ENCODE assay signal across 18 cellular contexts in the genomic region with DNA sequence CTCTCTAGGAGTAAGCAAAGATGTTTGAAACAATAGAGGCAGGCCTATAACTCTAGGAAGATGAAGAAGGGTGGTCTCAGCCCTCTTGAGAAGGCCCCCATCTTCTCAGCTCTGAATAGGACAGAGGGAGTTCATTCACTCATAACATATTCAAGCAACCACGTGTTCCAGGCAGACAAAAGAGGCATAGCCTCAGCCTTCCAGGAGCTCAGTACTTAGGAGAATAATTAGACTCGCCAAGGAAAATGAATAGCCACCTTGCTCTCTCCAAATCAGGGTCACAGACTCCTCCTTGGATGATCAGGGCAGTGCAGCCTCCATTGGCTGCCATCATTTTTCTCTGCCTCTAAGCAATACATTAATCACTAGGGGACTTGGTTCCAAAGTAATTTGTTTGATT. TPM values are rescaled to one million over a fixed set of nuclear protein-coding genes. Genes with fewer than 3 reads are reported as not detected.
"Had no signal": no experiment of that assay in that cellular context is flagged by ENCODE, and none has a peak within 500 bp of the region (broad histone marks: within the 10 kb centered on the region; RNA-seq: fewer than 3 reads in every experiment).

No MANE protein-coding gene starts in this region.

- FAIRE-seq: TTC549 had no signal

- H3K9me3 ChIP-seq: adrenal gland, right lobe of liver had no signal

- H3K4me2 ChIP-seq: hepatocyte had no signal

- DNase-seq: activated CD4-positive, alpha-beta T cell treated with anti-CD3 and anti-CD28 coated beads, Interleukin-2, amount 50 U/mL, for 1 hour; activated CD4-positive, CD25-positive, alpha-beta regulatory T cell; activated naive CD4-positive, alpha-beta T cell treated with anti-CD3 and anti-CD28 coated beads, Interleukin-2, amount 50 U/mL, for 16 hours; adrenal gland; brain microvascular endothelial cell; erythroblast; left ventricle myocardium superior; mesendoderm; right lobe of liver; stimulated activated naive CD4-positive, alpha-beta T cell treated with Interleukin-2 at 50 U/mL for 16 hours; T-helper 2 cell had no signal

- H3K79me2 ChIP-seq: hepatocyte had no signal

- H3K27ac ChIP-seq: adrenal gland, brain microvascular endothelial cell, hepatocyte, right lobe of liver had no signal

- H3K27ac Mint-ChIP-seq: dendritic cell treated with granulocyte-macrophage colony-stimulating factor and Interleukin-4, amounts not matched to agents 40 ng/mL and 50 ng/mL, for 4 days; type B pancreatic cell had no signal

- ATAC-seq: left ventricle myocardium superior had no signal

- H3K36me3 ChIP-seq: adrenal gland, brain microvascular endothelial cell had no signal

- H3K4me3 Mint-ChIP-seq: dendritic cell treated with granulocyte-macrophage colony-stimulating factor and Interleukin-4, amounts not matched to agents 40 ng/mL and 50 ng/mL, for 4 days; type B pancreatic cell had no signal

- H3K27me3 ChIP-seq: adrenal gland, brain microvascular endothelial cell, hepatocyte, right lobe of liver had no signal

- H3K4me1 ChIP-seq: adrenal gland, right lobe of liver had no signal

- H3K27me3 Mint-ChIP-seq: dendritic cell treated with granulocyte-macrophage colony-stimulating factor and Interleukin-4, amounts not matched to agents 40 ng/mL and 50 ng/mL, for 4 days; type B pancreatic cell had no signal

- H3K4me3 ChIP-seq: adrenal gland, hepatocyte, right lobe of liver had no signal

- H2AFZ ChIP-seq: hepatocyte had no signal

RNA-seq across cellular contexts. Expression of a gene that starts 52.7 kb away (rescaled TPM):
- total RNA-seq: activated CD8-positive, alpha-beta memory T cell treated with anti-CD3 and anti-CD28 coated beads for 36 hours; kidney epithelial cell; left ventricle myocardium superior; posterior vena cava had no signal
